In the genomic region with DNA sequence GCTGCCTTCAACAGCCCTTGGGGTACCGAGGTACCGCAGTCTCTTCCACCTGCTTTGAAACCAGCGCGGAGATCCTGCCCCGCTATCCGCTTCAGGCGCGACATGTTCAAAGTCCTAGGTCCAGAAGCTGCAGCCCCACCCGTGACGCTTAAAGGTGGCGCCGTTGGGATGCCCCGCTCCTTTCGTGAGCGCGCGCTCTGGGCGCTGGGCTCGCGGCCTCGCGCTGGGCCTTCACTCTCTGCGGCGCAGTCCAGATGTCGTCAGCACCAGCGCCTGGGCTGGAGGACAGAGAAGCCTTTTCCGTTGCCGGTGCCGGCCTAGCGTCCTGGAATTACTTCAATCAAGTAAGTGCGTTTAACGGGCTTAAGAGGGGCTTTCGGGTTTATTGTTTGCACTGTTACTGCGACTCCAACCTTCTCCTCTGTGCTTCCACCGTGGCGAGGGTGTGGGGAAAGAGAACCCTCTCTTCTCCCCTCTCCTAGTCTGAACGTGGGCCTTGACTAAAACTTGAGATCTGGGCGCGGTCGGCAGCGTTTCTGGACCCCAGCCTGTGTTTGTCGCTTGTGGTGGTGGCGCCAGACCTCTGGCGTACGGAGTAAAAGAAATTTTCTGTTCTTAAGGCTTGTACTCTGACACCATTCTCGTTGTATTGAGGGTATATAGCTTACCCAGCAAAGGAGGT, we compare ENCODE assay signal across 8 cellular contexts. TPM values are rescaled to one million over a fixed set of nuclear protein-coding genes. Genes with fewer than 3 reads are reported as not detected.
DNase-seq lines count a peak whose midpoint lies in the region; ATAC-seq lines count a peak whose summit lies in the region.

A gene (minus strand): TSS at position 143 of the 682 bp plus-strand sequence. CDS start 39 bp downstream, at position 104.

- peak within 1 kb of the TSS; percentile 99 to 100 (median 100) for H3K27ac Mint-ChIP-seq in CD8-positive, alpha-beta memory T cell

- peak within 1 kb of the TSS; percentile 94 to 99 (median 98) for H3K4me3 Mint-ChIP-seq in CD8-positive, alpha-beta memory T cell

- peak; percentile 92 to 97 (median 95) for DNase-seq in CD8-positive, alpha-beta memory T cell
- DNase-seq in HS-5 (ENCODE audit: low read depth) = peak; percentile 82
- DNase-seq in NK-92 treated with Interleukin-12 subunit alpha and Interleukin-12 subunit beta, amount 100 ng/mL, for 24 hours (lab: John Stamatoyannopoulos, UW) = peak; percentile 87
- peak; percentile 84 to 93 (median 90) for DNase-seq in effector memory CD4-positive, alpha-beta T cell
- DNase-seq in lung microvascular endothelial cell (ENCODE audit: low read depth in 2 of 2) = peak; percentile 97 to 98
- DNase-seq in stimulated activated CD4-positive, alpha-beta T cell treated with anti-CD3 and anti-CD28 coated beads, TNF-alpha, amount 100 ng/mL, for 48 hours (ENCODE audit: low read depth in 3 of 3) = peak; percentile 86 to 93 (median 91)

- CTCF ChIA-PET in CD8-positive, alpha-beta memory T cell (lab: Charles Lee) = interaction anchor here (1.1 to 1.2 kb wide), 2 partner anchors 8 to 15 kb away, joined by 3 to 4 read pairs; a partner anchor contains a TSS
- CTCF ChIA-PET in activated CD8-positive, alpha-beta memory T cell treated with anti-CD3 and anti-CD28 coated beads for 36 hours (lab: Charles Lee) = interaction anchor here (1.1 kb wide), 1 partner anchor 13 kb away, joined by 3 read pairs; no protein-coding TSS in a partner anchor

- no peaks in the 10 kb centered on the region for H3K9me3 ChIP-seq in CD8-positive, alpha-beta memory T cell (ENCODE audit: low read length)
- no peaks in the 10 kb centered on the region for H3K9me3 ChIP-seq in effector memory CD4-positive, alpha-beta T cell (ENCODE audit: control insufficient read depth, low read length)

- H3K36me3 Mint-ChIP-seq in CD8-positive, alpha-beta memory T cell = peaks cover 0 to 43% (median 6%) of the 10 kb centered on the region in 3 donors

- H3K27ac ChIP-seq in CD8-positive, alpha-beta memory T cell (ENCODE audit: low read depth, low read length) = peak within 1 kb of the TSS; percentile 96
- H3K27ac ChIP-seq in effector memory CD4-positive, alpha-beta T cell (ENCODE audit: insufficient read depth, low read length, poor library complexity, severe bottlenecking) = peak within 1 kb of the TSS; percentile 94

- ATAC-seq in GM19468 (IDR thresholded peaks at IDR 0.05; ENCODE audit: extremely low read depth, unreplicated experiment) = peak; percentile 70

- POLR2A ChIA-PET in CD8-positive, alpha-beta memory T cell (lab: Charles Lee) = interaction anchor here (1.4 to 2.0 kb wide), 4 partner anchors 15 to 875 kb away, joined by 4 to 17 read pairs (median 8); a partner anchor contains a TSS
- POLR2A ChIA-PET in activated CD8-positive, alpha-beta memory T cell treated with anti-CD3 and anti-CD28 coated beads for 36 hours (lab: Charles Lee) = interaction anchor here (1.0 to 3.4 kb wide), 3 partner anchors 10 to 75 kb away, joined by 3 to 21 read pairs (median 3); a partner anchor contains a TSS

- H3K4me1 Mint-ChIP-seq in CD8-positive, alpha-beta memory T cell = peaks cover 76 to 94% (median 84%) of the 10 kb centered on the region in 3 donors

- peaks cover 7% of the 10 kb centered on the region for H3K36me3 ChIP-seq in CD8-positive, alpha-beta memory T cell (ENCODE audit: insufficient read depth, low read length)
- no peaks in the 10 kb centered on the region for H3K36me3 ChIP-seq in effector memory CD4-positive, alpha-beta T cell (ENCODE audit: control insufficient read depth, insufficient read depth, low read length)

- peaks cover 37% of the 10 kb centered on the region for H3K4me1 ChIP-seq in CD8-positive, alpha-beta memory T cell (ENCODE audit: insufficient read depth, low read length)
- peaks cover 7% of the 10 kb centered on the region for H3K4me1 ChIP-seq in effector memory CD4-positive, alpha-beta T cell (ENCODE audit: control insufficient read depth, insufficient read depth, low read length, poor library complexity, severe bottlenecking)

- H3K27me3 ChIP-seq in CD8-positive, alpha-beta memory T cell (ENCODE audit: insufficient read depth, low read length, poor library complexity, severe bottlenecking) = no peaks in the 10 kb centered on the region
- no peaks in the 10 kb centered on the region for H3K27me3 ChIP-seq in effector memory CD4-positive, alpha-beta T cell (replicated peaks; ENCODE audit: control insufficient read depth, insufficient read depth, low read length, poor library complexity, severe bottlenecking)

- H3K4me3 ChIP-seq in CD8-positive, alpha-beta memory T cell (ENCODE audit: low read length) = peak within 1 kb of the TSS; percentile 74
- peak within 1 kb of the TSS; percentile 92 for H3K4me3 ChIP-seq in effector memory CD4-positive, alpha-beta T cell (ENCODE audit: insufficient read depth, low read depth, low read length, poor library complexity, severe bottlenecking)

- no peaks in the 10 kb centered on the region for H3K9me3 Mint-ChIP-seq in CD8-positive, alpha-beta memory T cell

- H3K27me3 Mint-ChIP-seq in CD8-positive, alpha-beta memory T cell = peaks cover 0 to 4% of the 10 kb centered on the region in 2 donors

RNA-seq across cellular contexts. Expression of the gene that starts here (rescaled TPM):
- total RNA-seq in CD8-positive, alpha-beta memory T cell = 10 to 100 TPM; 20.9 to 23.1 TPM
- polyA plus RNA-seq in CD8-positive, alpha-beta memory T cell = 7.5 TPM
- 10 to 100 TPM; 21.4 to 22.6 TPM for total RNA-seq in activated CD8-positive, alpha-beta memory T cell treated with anti-CD3 and anti-CD28 coated beads for 36 hours
- total RNA-seq in lung microvascular endothelial cell = 15.3 and 15.7 TPM in 2 replicates

Comparison
In these comparisons a context has a peak if more than half of its experiments do, and no peak if none do; other contexts are left out.
1. Peak in every context shown above with its lines: DNase-seq, ATAC-seq, H3K4me3 ChIP-seq and H3K27ac ChIP-seq.